Comparison of ENCODE assay signal across 20 cellular contexts in the genomic region with DNA sequence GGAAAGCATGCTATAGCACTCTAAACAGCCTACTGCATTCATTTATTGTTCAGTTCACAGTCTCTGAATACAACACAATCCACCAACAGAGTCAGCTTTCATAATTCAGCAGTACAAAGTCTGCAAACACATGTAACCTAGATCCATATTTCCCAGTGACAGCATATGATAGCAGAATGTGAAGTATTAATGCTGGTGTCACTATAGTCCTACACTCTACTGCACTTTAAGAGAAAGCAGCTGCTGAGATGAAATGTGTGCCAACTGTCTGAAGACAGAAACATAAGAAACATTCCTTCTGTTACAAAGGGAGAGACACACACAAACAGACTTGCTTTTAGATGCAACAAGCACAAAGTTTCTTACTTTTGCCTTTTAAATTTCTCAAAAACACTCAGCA.
DNase-seq lines count a peak whose midpoint lies in the region; ATAC-seq and TF ChIP-seq lines count a peak whose summit lies in the region.
"Had no signal": no experiment of that assay in that cellular context is flagged by ENCODE, and none has a peak within 500 bp of the region (broad histone marks: within the 10 kb centered on the region; RNA-seq: fewer than 3 reads in every experiment).

No MANE protein-coding gene starts in this region.

- no peak overlapping the region for H3K4me3 ChIP-seq in naive thymus-derived CD4-positive, alpha-beta T cell (ENCODE audit: low read length)
- H3K4me3 ChIP-seq in ovary (no peak overlapping the region), A673 (ENCODE audit: low read depth, low read length, poor library complexity, severe bottlenecking) (no peak overlapping the region)
- H3K4me3 ChIP-seq: colonic mucosa, lower lobe of right lung had no signal

- peaks cover 16% of the 10 kb centered on the region for H3K27me3 Mint-ChIP-seq in brain
- H3K27me3 Mint-ChIP-seq in naive thymus-derived CD4-positive, alpha-beta T cell: no peaks in the 10 kb centered on the region
- H3K27me3 Mint-ChIP-seq: activated naive CD8-positive, alpha-beta T cell treated with anti-CD3 and anti-CD28 coated beads, Interleukin-2, amount 10 ng/mL, durations not matched to agents 7 days and 5 days had no signal

- peaks cover 43% of the 10 kb centered on the region for H3K4me1 Mint-ChIP-seq in brain
- H3K4me1 Mint-ChIP-seq in naive thymus-derived CD4-positive, alpha-beta T cell: no peaks in the 10 kb centered on the region
- H3K4me1 Mint-ChIP-seq: activated naive CD8-positive, alpha-beta T cell treated with anti-CD3 and anti-CD28 coated beads, Interleukin-2, amount 10 ng/mL, durations not matched to agents 7 days and 5 days had no signal

- intact Hi-C loops in naive thymus-derived CD4-positive, alpha-beta T cell (cut with micrococcal nuclease): no loop called here
- intact Hi-C loops in ovary (cut with DNase I): no loop called here
- intact Hi-C loops in A673 (cut with micrococcal nuclease; ENCODE audit: unreplicated experiment): no loop called here

- H3K36me3 Mint-ChIP-seq in brain: peaks cover under 1% of the 10 kb centered on the region
- peaks cover 0 to 6% (median 0%) of the 10 kb centered on the region in 5 donors for H3K36me3 Mint-ChIP-seq in naive thymus-derived CD4-positive, alpha-beta T cell

- peak overlapping the region in 4 of 5 experiments; percentile 25 to 86 (median 80) for H3K27ac Mint-ChIP-seq in brain
- no peak overlapping the region for H3K27ac Mint-ChIP-seq in naive thymus-derived CD4-positive, alpha-beta T cell
- H3K27ac Mint-ChIP-seq: activated naive CD8-positive, alpha-beta T cell treated with anti-CD3 and anti-CD28 coated beads, Interleukin-2, amount 10 ng/mL, durations not matched to agents 7 days and 5 days had no signal

- no TSS peak for BruUV-seq in A673 (replicated peaks; lab: Mats Ljungman, UMichigan)

- H3K27ac ChIP-seq in naive thymus-derived CD4-positive, alpha-beta T cell (ENCODE audit: low read depth, low read length): no peak overlapping the region
- H3K27ac ChIP-seq in ovary: no peak overlapping the region
- H3K27ac ChIP-seq in A673 (ENCODE audit: low read depth, low read length, poor library complexity, severe bottlenecking): no peak overlapping the region
- H3K27ac ChIP-seq: colonic mucosa, lower lobe of right lung had no signal

- no peak for ATAC-seq in naive thymus-derived CD4-positive, alpha-beta T cell
- ATAC-seq: esophagus mucosa, HCT116, lower lobe of right lung had no signal

- POLR2A ChIA-PET in naive thymus-derived CD4-positive, alpha-beta T cell (lab: Charles Lee): no interaction called here
- POLR2A ChIA-PET in A673 (lab: Charles Lee; ENCODE audit: low non-redundant PET): no interaction called here

- no peaks in the 10 kb centered on the region for H3K4me1 ChIP-seq in naive thymus-derived CD4-positive, alpha-beta T cell (ENCODE audit: control insufficient read depth in 2 of 2, insufficient read depth in 2 of 2, low read length in 2 of 2)
- H3K4me1 ChIP-seq in ovary (ENCODE audit: insufficient read depth) (peaks cover 9% of the 10 kb centered on the region), A673 (ENCODE audit: insufficient read depth, low read length, poor library complexity, severe bottlenecking) (peaks cover 21% of the 10 kb centered on the region)
- H3K4me1 ChIP-seq: colonic mucosa, lower lobe of right lung had no signal

- H3K27me3 ChIP-seq in naive thymus-derived CD4-positive, alpha-beta T cell (ENCODE audit: control insufficient read depth in 2 of 2, insufficient read depth in 2 of 2, low read length in 2 of 2): no peaks in the 10 kb centered on the region
- H3K27me3 ChIP-seq in ovary (no peaks in the 10 kb centered on the region), A673 (replicated peaks; ENCODE audit: insufficient read depth, low read depth, low read length, poor library complexity) (no peaks in the 10 kb centered on the region)
- H3K27me3 ChIP-seq: colonic mucosa had no signal

- H3K4me3 Mint-ChIP-seq in brain: peak overlapping the region in 2 of 5 experiments; percentile 8 to 26
- no peak overlapping the region for H3K4me3 Mint-ChIP-seq in naive thymus-derived CD4-positive, alpha-beta T cell
- H3K4me3 Mint-ChIP-seq: activated naive CD8-positive, alpha-beta T cell treated with anti-CD3 and anti-CD28 coated beads, Interleukin-2, amount 10 ng/mL, durations not matched to agents 7 days and 5 days had no signal

- CTCF ChIA-PET in naive thymus-derived CD4-positive, alpha-beta T cell (lab: Charles Lee): no interaction called here
- CTCF ChIA-PET in A673 (lab: Charles Lee): no interaction called here

- no peaks in the 10 kb centered on the region for H3K36me3 ChIP-seq in naive thymus-derived CD4-positive, alpha-beta T cell (ENCODE audit: control insufficient read depth in 2 of 3, insufficient read depth in 3 of 3, low read length in 3 of 3)
- H3K36me3 ChIP-seq in ovary: no peaks in the 10 kb centered on the region
- H3K36me3 ChIP-seq in A673 (ENCODE audit: insufficient read depth, low read length, poor library complexity, severe bottlenecking): no peaks in the 10 kb centered on the region
- H3K36me3 ChIP-seq: colonic mucosa, lower lobe of right lung had no signal

- H3K9me3 Mint-ChIP-seq in brain: no peaks in the 10 kb centered on the region
- no peaks in the 10 kb centered on the region for H3K9me3 Mint-ChIP-seq in naive thymus-derived CD4-positive, alpha-beta T cell
- H3K9me3 Mint-ChIP-seq: activated naive CD8-positive, alpha-beta T cell treated with anti-CD3 and anti-CD28 coated beads, Interleukin-2, amount 10 ng/mL, durations not matched to agents 7 days and 5 days had no signal

- TF ChIP-seq CTCF in brain (conservative IDR thresholded peaks at IDR 0.05): no peak
- TF ChIP-seq CTCF in ovary (IDR thresholded peaks at IDR 0.05): no peak
- TF ChIP-seq CTCF in A673 (conservative IDR thresholded peaks at IDR 0.05; ENCODE audit: low read depth, low read length): no peak

- TF ChIP-seq POLR2A in ovary (IDR thresholded peaks at IDR 0.05): no peak

- no peak for TF ChIP-seq EP300 in ovary (IDR thresholded peaks at IDR 0.05)

- peak; percentile 12 for DNase-seq in AG20443 (ENCODE audit: low spot score)
- peak; percentile 27 for DNase-seq in NCI-H1694 (lab: John Stamatoyannopoulos, UW)
- peak; percentile 56 for DNase-seq in left kidney (ENCODE audit: low read depth, low spot score)
- DNase-seq in stimulated activated CD4-positive, alpha-beta T cell treated with anti-CD3 and anti-CD28 coated beads, Interleukin-12 subunit alpha, Interleukin-12 subunit beta, amount 100 ng/mL, for 4 hours: no peak
- no peak for DNase-seq in naive thymus-derived CD4-positive, alpha-beta T cell
- no peak for DNase-seq in ovary
- DNase-seq in A673 (ENCODE audit: low spot score): no peak
- DNase-seq: activated CD4-positive, CD25-positive, alpha-beta regulatory T cell treated with anti-CD3 and anti-CD28 coated beads, Interleukin-2, amount 50 U/mL, for 72 hours; activated naive CD8-positive, alpha-beta T cell treated with anti-CD3 and anti-CD28 coated beads, Interleukin-2, amount 10 ng/mL, durations not matched to agents 7 days and 5 days; activated T-cell treated with anti-CD3 and anti-CD28 coated beads for 4 hours; AML-193; colonic mucosa; KG1; lower lobe of right lung; NCI-H1436 treated with DMSO at 0.1 percent for 48 hours; NCI-H748 treated with DMSO at 0.1 percent for 48 hours; nucleus accumbens had no signal

- no peaks in the 10 kb centered on the region for H3K9me3 ChIP-seq in naive thymus-derived CD4-positive, alpha-beta T cell (ENCODE audit: control insufficient read depth in 2 of 3, low read length in 3 of 3)
- no peaks in the 10 kb centered on the region for H3K9me3 ChIP-seq in ovary
- no peaks in the 10 kb centered on the region for H3K9me3 ChIP-seq in A673 (ENCODE audit: low read depth, low read length, poor library complexity, severe bottlenecking)
- H3K9me3 ChIP-seq: colonic mucosa, lower lobe of right lung had no signal

Comparison
In these comparisons a context has a peak if more than half of its experiments do, and no peak if none do; other contexts are left out.
1. DNase-seq: peak in AG20443 (single experiment), NCI-H1694 (single experiment) and left kidney (single experiment); none in stimulated activated CD4-positive, alpha-beta T cell treated with anti-CD3 and anti-CD28 coated beads, Interleukin-12 subunit alpha, Interleukin-12 subunit beta, amount 100 ng/mL, for 4 hours (single experiment), naive thymus-derived CD4-positive, alpha-beta T cell (0 of 9), ovary (0 of 5) and A673 (single experiment).
2. H3K27ac Mint-ChIP-seq: peak in brain (4 of 5); none in naive thymus-derived CD4-positive, alpha-beta T cell (0 of 9).